Comparison of ENCODE assay signal across 7 cellular contexts in genomic region chr3:120416868-120417267, GRCh38. TPM values are rescaled to one million over a fixed set of nuclear protein-coding genes. Genes with fewer than 3 reads are reported as not detected.
DNase-seq lines count a peak whose midpoint lies in the region; ATAC-seq, FAIRE-seq and TF ChIP-seq lines count a peak whose summit lies in the region.

No MANE protein-coding gene starts in this region.

- no peak for TF ChIP-seq RAD21 in HepG2 (CRISPR knock-in tag; IDR thresholded peaks at IDR 0.05)

- no peak for FAIRE-seq in HepG2 (lab: Jason Lieb, UNC)

- H3K36me3 ChIP-seq in HepG2 (replicated peaks in 1 of 2; ENCODE audit: control insufficient read depth in 1 of 2, insufficient read depth in 2 of 2, low read length in 2 of 2) (no peaks in the 10 kb centered on the region), vagina (peaks cover 0 to 3% of the 10 kb centered on the region in 2 donors)

- H3K27ac Mint-ChIP-seq in activated CD4-positive, alpha-beta memory T cell treated with anti-CD3 and anti-CD28 coated beads, Interleukin-2, amount 10 ng/mL, durations not matched to agents 7 days and 5 days: no peak overlapping the region

- CTCF ChIA-PET in activated CD4-positive, alpha-beta memory T cell treated with anti-CD3 and anti-CD28 coated beads, Interleukin-2, amount 10 ng/mL, durations not matched to agents 7 days and 5 days (lab: Charles Lee): interaction anchor here (0.6 to 4.6 kb wide), 48 partner anchors 7 to 1535 kb away, joined by 3 to 97 read pairs (median 5); partner anchors contain the start of genes GPR156, GSK3B, LRRC58 and NDUFB4
- CTCF ChIA-PET in HepG2 (lab: Yijun Ruan, JAX; ENCODE audit: low intra/inter-chr PET ratio, low total read pairs): interaction anchor here (2.3 kb wide), 1 partner anchor 173 kb away, joined by 25 read pairs; no protein-coding TSS in a partner anchor

- BruUV-seq in HepG2 (replicated peaks; lab: Mats Ljungman, UMichigan): no TSS peak

- peak overlapping the region in 1 of 3 experiments; percentile 64; a peak in 3 of 6 replicates for H3K4me3 ChIP-seq in HepG2 (replicated peaks in 1 of 3; ENCODE audit: insufficient read depth in 1 of 3, low read depth in 2 of 3, low read length in 3 of 3)
- no peak overlapping the region for H3K4me3 ChIP-seq in vagina

- DNase-seq in activated CD4-positive, alpha-beta memory T cell treated with anti-CD3 and anti-CD28 coated beads, Interleukin-2, amount 10 ng/mL, durations not matched to agents 7 days and 5 days: peak; percentile 17
- DNase-seq in HepG2 (ENCODE audit: low spot score) (no peak), vagina (ENCODE audit: extremely low spot score in 2 of 2) (no peak), ecto neural progenitor cell (ENCODE audit: low spot score) (no peak), NCI-H2196 (lab: John Stamatoyannopoulos, UW; ENCODE audit: unreplicated experiment) (no peak)

- peaks cover 0 to 1% of the 10 kb centered on the region in 2 experiments; a peak in 2 of 5 replicates for H3K27me3 ChIP-seq in HepG2 (ENCODE audit: control insufficient read depth in 1 of 2, insufficient read depth in 2 of 2, low read length in 2 of 2)
- H3K27me3 ChIP-seq in vagina: no peaks in the 10 kb centered on the region

- in situ Hi-C loops in HepG2 (cut with HindIII; ENCODE audit: extremely low pct_ligation_motif_present, low pct_unique_long_range_greater_than_20kb): loop anchor here (5.0 kb wide), 1 partner anchor 175 kb away; no protein-coding TSS in a partner anchor

- TF ChIP-seq EP300 in HepG2 (IDR thresholded peaks at IDR 0.05; ENCODE audit: low read depth in 2 of 2, low read length in 2 of 2): no peak
- TF ChIP-seq EP300 in HepG2 (CRISPR knock-in tag; IDR thresholded peaks at IDR 0.05; ENCODE audit: borderline replicate concordance): no peak

- intact Hi-C loops in HepG2 (cut with micrococcal nuclease; ENCODE audit: unreplicated experiment) (loop anchor here (1.0 to 5.0 kb wide), 5 partner anchors 68 to 525 kb away; partner anchors contain the start of gene LRRC58), vagina (cut with DNase I) (loop anchor here (5.0 to 10.0 kb wide), 2 partner anchors 70 to 172 kb away; partner anchors contain the start of gene LRRC58)

- H3K4me1 ChIP-seq in HepG2 (ENCODE audit: insufficient read depth, low read length) (peaks cover 17% of the 10 kb centered on the region), vagina (peaks cover 50% of the 10 kb centered on the region)

- TF ChIP-seq POLR2A in HepG2 (IDR thresholded peaks at IDR 0.05; ENCODE audit: insufficient read depth in 1 of 2, low read depth in 2 of 2, low read length in 2 of 2): no peak
- TF ChIP-seq POLR2A in vagina (IDR thresholded peaks at IDR 0.05): no peak

- H3K9me3 Mint-ChIP-seq in activated CD4-positive, alpha-beta memory T cell treated with anti-CD3 and anti-CD28 coated beads, Interleukin-2, amount 10 ng/mL, durations not matched to agents 7 days and 5 days: no peaks in the 10 kb centered on the region

- H3K27me3 Mint-ChIP-seq in activated CD4-positive, alpha-beta memory T cell treated with anti-CD3 and anti-CD28 coated beads, Interleukin-2, amount 10 ng/mL, durations not matched to agents 7 days and 5 days: peaks cover 6% of the 10 kb centered on the region

- ATAC-seq in GM19035 (IDR thresholded peaks at IDR 0.05; ENCODE audit: unreplicated experiment) (peak; percentile 20), HG02870 (IDR thresholded peaks at IDR 0.05; ENCODE audit: unreplicated experiment) (peak; percentile 8), HepG2 (peak; percentile 55)

- H3K9me3 ChIP-seq in HepG2 (ENCODE audit: low read length): no peaks in the 10 kb centered on the region
- H3K9me3 ChIP-seq in vagina: no peaks in the 10 kb centered on the region

- no peak overlapping the region for H3K9ac ChIP-seq in HepG2 (ENCODE audit: insufficient read depth, low read depth, low read length)

- H3K4me2 ChIP-seq in HepG2 (ENCODE audit: low read depth, low read length): peak overlapping the region; percentile 98

- TF ChIP-seq CTCF in HepG2 (CRISPR knock-in tag; IDR thresholded peaks at IDR 0.05) (no peak), vagina (IDR thresholded peaks at IDR 0.05) (no peak)

- H3K4me1 Mint-ChIP-seq in activated CD4-positive, alpha-beta memory T cell treated with anti-CD3 and anti-CD28 coated beads, Interleukin-2, amount 10 ng/mL, durations not matched to agents 7 days and 5 days: peaks cover 19% of the 10 kb centered on the region

- POLR2A ChIA-PET in activated CD4-positive, alpha-beta memory T cell treated with anti-CD3 and anti-CD28 coated beads, Interleukin-2, amount 10 ng/mL, durations not matched to agents 7 days and 5 days (lab: Charles Lee): interaction anchor here (0.7 to 2.3 kb wide), 6 partner anchors 68 to 525 kb away, joined by 3 to 12 read pairs (median 4); partner anchors contain the start of genes LRRC58 and NDUFB4
- POLR2A ChIA-PET in HepG2 (lab: Yijun Ruan, JAX): interaction anchor here (1.2 to 2.0 kb wide), 2 partner anchors 68 to 77 kb away, joined by 3 to 13 read pairs; partner anchors contain the start of gene LRRC58

- H4K20me1 ChIP-seq in HepG2 (ENCODE audit: insufficient read depth, low read length): no peaks in the 10 kb centered on the region

- WGBS in HepG2 (ENCODE audit: low lambda C conversion rate): 6% methylated on average over 2 of the region's 2 CpGs

- no peak overlapping the region for H2AFZ ChIP-seq in HepG2 (ENCODE audit: low read length)

- H3K4me3 Mint-ChIP-seq in activated CD4-positive, alpha-beta memory T cell treated with anti-CD3 and anti-CD28 coated beads, Interleukin-2, amount 10 ng/mL, durations not matched to agents 7 days and 5 days: peak overlapping the region; percentile 71

- H3K79me2 ChIP-seq in HepG2 (ENCODE audit: insufficient read depth, low read length): no peaks in the 10 kb centered on the region

- no peaks in the 10 kb centered on the region for H3K36me3 Mint-ChIP-seq in activated CD4-positive, alpha-beta memory T cell treated with anti-CD3 and anti-CD28 coated beads, Interleukin-2, amount 10 ng/mL, durations not matched to agents 7 days and 5 days (ENCODE audit: low read depth)

- H3K27ac ChIP-seq in HepG2 (ENCODE audit: extremely low read length, insufficient read depth, low read length) (no peak overlapping the region), vagina (peak overlapping the region; percentile 76)

TF ChIP-seq in HepG2, 621 proteins besides CTCF, POLR2A, EP300 and RAD21 (continues in another document):
- no peak for TF ChIP-seq ISX (CRISPR knock-in tag; conservative IDR thresholded peaks at IDR 0.05)
- no peak for TF ChIP-seq ZNF547 (CRISPR knock-in tag; IDR thresholded peaks at IDR 0.05)
- no peak for TF ChIP-seq NFKBIZ (CRISPR knock-in tag; IDR thresholded peaks at IDR 0.05)
- TF ChIP-seq EED (CRISPR knock-in tag; IDR thresholded peaks at IDR 0.05): 0 out of 2 replicates have a peak, but pooled peaks have one; percentile 30
- 0 out of 2 replicates have a peak, but pooled peaks have one; percentile 34 for TF ChIP-seq ZNF12 (CRISPR knock-in tag; IDR thresholded peaks at IDR 0.05)
- no peak for TF ChIP-seq DMTF1 (CRISPR knock-in tag; IDR thresholded peaks at IDR 0.05)
- TF ChIP-seq PHF5A (CRISPR knock-in tag; IDR thresholded peaks at IDR 0.05; ENCODE audit: low read depth, unreplicated experiment): no peak
- peak; percentile 18; the same call in 1 of the 2 replicates for TF ChIP-seq ZNF230 (CRISPR knock-in tag; IDR thresholded peaks at IDR 0.05)
- TF ChIP-seq ZNF598 (CRISPR knock-in tag; IDR thresholded peaks at IDR 0.05; ENCODE audit: borderline replicate concordance): peak; percentile 27; the same call in 1 of the 2 replicates

RNA-seq across cellular contexts. Expression of gene FSTL1, which starts 33.9 kb away (rescaled TPM):
- under 1 TPM; 0.30 to 0.35 TPM for total RNA-seq in activated CD4-positive, alpha-beta memory T cell treated with anti-CD3 and anti-CD28 coated beads, Interleukin-2, amount 10 ng/mL, durations not matched to agents 7 days and 5 days
- 0.07 and 0.17 TPM in 2 replicates for total RNA-seq in HepG2 (2016; rRNA removed; fragmentation: Illumina TruSeq; extraction: Trizol)
- not detected in 2 replicates for total RNA-seq in HepG2 (2016; cell fraction: cytosol; rRNA removed; fragmentation: Illumina TruSeq; extraction: Trizol; ENCODE audit: low read depth)
- 0.19 and 0.30 TPM in 2 replicates for total RNA-seq in HepG2 (2016; cell fraction: insoluble cytoplasmic fraction; rRNA removed; fragmentation: Illumina TruSeq; extraction: Trizol)
- total RNA-seq in HepG2 (2016; cell fraction: membrane; rRNA removed; fragmentation: Illumina TruSeq; extraction: Trizol): 0.14 TPM in 1 of 2 replicates, not detected in the other
- total RNA-seq in HepG2 (2016; cell fraction: nucleus; rRNA removed; fragmentation: Illumina TruSeq; extraction: Trizol): 0.22 and 0.25 TPM in 2 replicates
- polyA plus RNA-seq in HepG2 (2011; rRNA removed): 0.18 and 0.29 TPM in 2 replicates
- 0.12 and 0.40 TPM in 2 replicates for polyA plus RNA-seq in HepG2 (2011; cell fraction: cytosol; rRNA removed)
- polyA plus RNA-seq in HepG2 (2011; cell fraction: nucleus; rRNA removed): 0.64 and 1.1 TPM in 2 replicates
- polyA plus RNA-seq in HepG2 (2012): 0.11 and 0.23 TPM in 2 replicates
- not detected in 2 replicates for polyA plus RNA-seq in HepG2 (2016; cell fraction: cytosol; fragmentation: Illumina TruSeq; extraction: Trizol; ENCODE audit: low read depth)
- 0.14 and 0.49 TPM in 2 replicates for polyA plus RNA-seq in HepG2 (2016; cell fraction: insoluble cytoplasmic fraction; fragmentation: Illumina TruSeq; extraction: Trizol; ENCODE audit: low read depth)
- 0.03 and 0.05 TPM in 2 replicates for polyA plus RNA-seq in HepG2 (2016; cell fraction: membrane; fragmentation: Illumina TruSeq; extraction: Trizol; ENCODE audit: low read depth)
- not detected in 2 replicates for polyA plus RNA-seq in HepG2 (2016; cell fraction: nucleus; fragmentation: Illumina TruSeq; extraction: Trizol; ENCODE audit: insufficient read depth, low read depth)
- polyA minus RNA-seq in HepG2 (2011; rRNA and poly(A)+ RNA removed; ENCODE audit: low replicate concordance): 1.3 and 8.9 TPM in 2 replicates
- 0.69 TPM in 1 of 2 replicates, not detected in the other for polyA minus RNA-seq in HepG2 (2011; cell fraction: cytosol; rRNA and poly(A)+ RNA removed)
- polyA minus RNA-seq in HepG2 (2011; cell fraction: nucleus; rRNA and poly(A)+ RNA removed): 0.62 and 2.8 TPM in 2 replicates
- 387 TPM for total RNA-seq in vagina

Comparison
In these comparisons a context has a peak if more than half of its experiments do, and no peak if none do; other contexts are left out.
1. RNA of gene FSTL1, which starts 33.9 kb away (total RNA-seq): 387 TPM in vagina (single experiment); 0.30 to 0.35 TPM in activated CD4-positive, alpha-beta memory T cell treated with anti-CD3 and anti-CD28 coated beads, Interleukin-2, amount 10 ng/mL, durations not matched to agents 7 days and 5 days and 0.07 to 0.30 TPM in HepG2; every median in the first group is over 100 times any median in the second.
2. Peak in every context shown above with its lines, with median percentiles within 50 percentile points of each other: ATAC-seq.